8 cellular contexts compared by ENCODE assay signal in the genomic region with DNA sequence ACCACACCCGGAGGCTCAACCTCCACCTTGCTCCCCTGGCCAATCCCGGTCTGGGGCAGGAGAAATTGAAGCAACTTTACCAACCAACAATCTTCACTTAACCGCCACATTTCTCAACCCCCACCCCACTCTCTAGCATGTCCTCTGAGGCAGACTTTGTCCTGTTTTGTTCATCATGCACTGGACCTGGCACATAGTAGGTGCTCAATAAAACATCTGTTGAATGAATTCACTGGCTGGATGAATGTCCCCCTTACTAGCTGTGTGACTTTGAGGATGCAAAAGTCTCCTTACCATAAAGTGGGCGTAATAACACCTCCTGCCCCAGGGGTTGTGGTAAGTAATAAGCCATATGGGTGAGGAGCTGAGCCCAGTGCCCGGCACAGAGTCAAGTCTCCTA. TPM values are rescaled to one million over a fixed set of nuclear protein-coding genes. Genes with fewer than 3 reads are reported as not detected.
"Had no signal": no experiment of that assay in that cellular context is flagged by ENCODE, and none has a peak within 500 bp of the region (broad histone marks: within the 10 kb centered on the region; RNA-seq: fewer than 3 reads in every experiment).

No MANE protein-coding gene starts in this region.

- ATAC-seq: HepG2 had no signal

- H3K4me3 Mint-ChIP-seq: IgD-negative memory B cell had no signal

- H3K36me3 Mint-ChIP-seq: IgD-negative memory B cell had no signal

- DNase-seq: IMR-90, KBM-7, KG1 had no signal

- H3K27ac ChIP-seq: HL-60 had no signal

- FAIRE-seq: HepG2 had no signal

- H3K9me3 Mint-ChIP-seq: IgD-negative memory B cell had no signal

RNA-seq across cellular contexts. Expression of gene SPPL2C, which starts 5.8 kb away (rescaled TPM):
- total RNA-seq: HepG2, HT-29, HT1080, IMR-90 had no signal
- polyA plus RNA-seq: HepG2, IgD-negative memory B cell, IMR-90 had no signal

RNA-seq across cellular contexts. Expression of gene MAPT, which starts 43.9 kb away (rescaled TPM):
- polyA plus RNA-seq: IgD-negative memory B cell had no signal
